1 cellular context compared by ENCODE assay signal in genomic region chr17:29345066-29345465, GRCh38.
TF ChIP-seq lines count a peak whose summit lies in the region.

No MANE protein-coding gene starts in this region.

TF ChIP-seq in GM23338, 12 proteins besides CTCF, POLR2A, EP300 and RAD21 (continued from another document):
- TF ChIP-seq REST (IDR thresholded peaks at IDR 0.05; ENCODE audit: unreplicated experiment) (no peak), NANOG (IDR thresholded peaks at IDR 0.05; ENCODE audit: borderline replicate concordance) (no peak), STAT1 (IDR thresholded peaks at IDR 0.05; ENCODE audit: unreplicated experiment) (no peak), ETS1 (IDR thresholded peaks at IDR 0.05) (no peak), ZNF331 (CRISPR knock-in tag; IDR thresholded peaks at IDR 0.05; ENCODE audit: low read depth) (no peak)
